17 cellular contexts compared by ENCODE assay signal in the genomic region with DNA sequence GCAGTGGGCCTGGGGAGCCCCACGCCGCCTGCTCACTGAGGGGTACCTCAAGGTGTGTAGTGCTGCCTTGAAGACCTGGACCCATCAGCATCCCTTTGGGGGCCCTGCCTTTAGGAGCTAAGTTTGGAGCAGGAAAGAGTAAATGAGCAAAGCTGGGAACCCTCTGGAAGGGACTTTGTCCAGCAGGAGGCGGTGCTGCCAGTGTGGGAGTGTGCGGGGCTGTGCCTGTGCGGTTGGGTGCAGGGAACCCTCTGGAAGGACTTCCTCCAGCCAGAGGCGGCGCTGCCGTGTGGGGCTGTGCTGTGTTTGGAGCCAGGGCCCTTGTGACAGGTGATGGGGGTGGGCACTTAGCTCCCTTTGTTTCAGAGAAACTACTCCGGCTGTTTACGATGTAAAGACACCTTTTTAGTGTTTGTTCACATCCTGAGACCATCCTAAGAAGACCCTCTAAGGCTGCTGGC. TPM values are rescaled to one million over a fixed set of nuclear protein-coding genes. Genes with fewer than 3 reads are reported as not detected.
DNase-seq lines count a peak whose midpoint lies in the region; ATAC-seq, FAIRE-seq and TF ChIP-seq lines count a peak whose summit lies in the region.
"Had no signal": no experiment of that assay in that cellular context is flagged by ENCODE, and none has a peak within 500 bp of the region (broad histone marks: within the 10 kb centered on the region; RNA-seq: fewer than 3 reads in every experiment).

No MANE protein-coding gene starts in this region.

- FAIRE-seq in bronchial epithelial cell (lab: Jason Lieb, UNC): no peak

- 84% methylated on average over 10 of the region's 10 CpGs for WGBS in liver

- peaks cover 0 to 9% (median 0%) of the 10 kb centered on the region in 11 experiments; a peak in 5 of 22 replicates for H3K9me3 ChIP-seq in BLaER1 treated with 17β-estradiol and CSF1 and Interleukin-3, amounts not matched to agents 10 nM and 100 nM (replicated peaks in 1 of 11)
- H3K9me3 ChIP-seq in liver (ENCODE audit: control insufficient read depth in 4 of 4, low read length in 3 of 4): no peaks in the 10 kb centered on the region

- peak overlapping the region in 8 of 11 experiments; percentile 37 to 54 (median 49); a peak in 15 of 22 replicates for H3K27ac ChIP-seq in BLaER1 treated with 17β-estradiol and CSF1 and Interleukin-3, amounts not matched to agents 10 nM and 100 nM
- H3K27ac ChIP-seq in liver (ENCODE audit: low read depth in 1 of 2, low read length in 2 of 2): no peak overlapping the region
- H3K27ac ChIP-seq: C4-2B had no signal

- H3K36me3 Mint-ChIP-seq in stimulated activated effector memory CD8-positive, alpha-beta T cell treated with anti-CD3 and anti-CD28 coated beads, Interleukin-12 subunit alpha, Interleukin-12 subunit beta, amount 100 ng/mL, for 72 hours: no peaks in the 10 kb centered on the region

- TF ChIP-seq RAD21 in liver (IDR thresholded peaks at IDR 0.05): peak in 1 of 2 donors; percentile 45

- no peak overlapping the region for H3K4me3 ChIP-seq in BLaER1 treated with 17β-estradiol and CSF1 and Interleukin-3, amounts not matched to agents 10 nM and 100 nM
- H3K4me3 ChIP-seq in HFF-Myc (replicated peaks; ENCODE audit: low read depth, low read length): no peak overlapping the region
- no peak overlapping the region for H3K4me3 ChIP-seq in bronchial epithelial cell (ENCODE audit: low read depth, low read length)
- no peak overlapping the region for H3K4me3 ChIP-seq in liver (ENCODE audit: low read depth in 1 of 3, low read length in 3 of 3)

- TF ChIP-seq CTCF in HFF-Myc (IDR thresholded peaks at IDR 0.05; ENCODE audit: low read depth, low read length, missing control alignments) (peak; percentile 9), bronchial epithelial cell (IDR thresholded peaks at IDR 0.05; ENCODE audit: insufficient read depth, low read length, severe bottlenecking) (peak; percentile 1), liver (IDR thresholded peaks at IDR 0.05; ENCODE audit: low read depth, low read length, missing input control) (peak; percentile 5)

- H3K27ac Mint-ChIP-seq in stimulated activated effector memory CD8-positive, alpha-beta T cell treated with anti-CD3 and anti-CD28 coated beads, Interleukin-12 subunit alpha, Interleukin-12 subunit beta, amount 100 ng/mL, for 72 hours: no peak overlapping the region
- H3K27ac Mint-ChIP-seq: activated naive CD4-positive, alpha-beta T cell treated with anti-CD3 and anti-CD28 coated beads for 36 hours had no signal

- H3K4me1 ChIP-seq in BLaER1 treated with 17β-estradiol and CSF1 and Interleukin-3, amounts not matched to agents 10 nM and 100 nM: peaks cover 7 to 54% (median 48%) of the 10 kb centered on the region in 10 experiments; a peak in 18 of 20 replicates
- no peaks in the 10 kb centered on the region for H3K4me1 ChIP-seq in liver (ENCODE audit: control insufficient read depth in 4 of 4, insufficient read depth in 4 of 4, low read length in 3 of 4)

- no peaks in the 10 kb centered on the region for H3K9me3 Mint-ChIP-seq in stimulated activated effector memory CD8-positive, alpha-beta T cell treated with anti-CD3 and anti-CD28 coated beads, Interleukin-12 subunit alpha, Interleukin-12 subunit beta, amount 100 ng/mL, for 72 hours
- H3K9me3 Mint-ChIP-seq: activated naive CD4-positive, alpha-beta T cell treated with anti-CD3 and anti-CD28 coated beads for 36 hours had no signal

- H3K4me2 ChIP-seq in BLaER1 treated with 17β-estradiol and CSF1 and Interleukin-3, amounts not matched to agents 10 nM and 100 nM: peak overlapping the region in 9 of 11 experiments; percentile 27 to 66 (median 47); a peak in 17 of 22 replicates

- H4K20me1 ChIP-seq in BLaER1 treated with 17β-estradiol and CSF1 and Interleukin-3, amounts not matched to agents 10 nM and 100 nM: peaks cover 0 to 93% (median 78%) of the 10 kb centered on the region in 11 experiments; a peak in 19 of 22 replicates

- H3K4me1 Mint-ChIP-seq in stimulated activated effector memory CD8-positive, alpha-beta T cell treated with anti-CD3 and anti-CD28 coated beads, Interleukin-12 subunit alpha, Interleukin-12 subunit beta, amount 100 ng/mL, for 72 hours: no peaks in the 10 kb centered on the region

- no peak for DNase-seq in HFF-Myc (ENCODE audit: extremely low read depth, low read depth)
- DNase-seq in bronchial epithelial cell (ENCODE audit: low read depth): no peak
- DNase-seq in NCI-H1436 (lab: John Stamatoyannopoulos, UW): no peak
- DNase-seq in stimulated activated effector memory CD8-positive, alpha-beta T cell treated with anti-CD3 and anti-CD28 coated beads, Interleukin-12 subunit alpha, Interleukin-12 subunit beta, amount 100 ng/mL, for 72 hours (ENCODE audit: low spot score in 2 of 2): no peak
- DNase-seq in AML-193 (lab: John Stamatoyannopoulos, UW): no peak
- DNase-seq: activated CD4-positive, alpha-beta T cell treated with anti-CD3 and anti-CD28 coated beads for 4 hours; cortex of kidney; foreskin melanocyte; GDM1; mesenchymal stem cell; NCI-H146; NK-92 treated with Interleukin-12 subunit alpha and Interleukin-12 subunit beta, amount 100 ng/mL, for 24 hours had no signal

- H3K4me3 Mint-ChIP-seq in stimulated activated effector memory CD8-positive, alpha-beta T cell treated with anti-CD3 and anti-CD28 coated beads, Interleukin-12 subunit alpha, Interleukin-12 subunit beta, amount 100 ng/mL, for 72 hours: no peak overlapping the region
- H3K4me3 Mint-ChIP-seq: activated naive CD4-positive, alpha-beta T cell treated with anti-CD3 and anti-CD28 coated beads for 36 hours had no signal

- peak overlapping the region in 5 of 11 experiments; percentile 23 to 50 (median 45); a peak in 6 of 22 replicates for H3K9ac ChIP-seq in BLaER1 treated with 17β-estradiol and CSF1 and Interleukin-3, amounts not matched to agents 10 nM and 100 nM
- H3K9ac ChIP-seq in liver (ENCODE audit: low read depth in 1 of 2, low read length in 2 of 2): no peak overlapping the region

- no peaks in the 10 kb centered on the region for H3K27me3 ChIP-seq in BLaER1 treated with 17β-estradiol and CSF1 and Interleukin-3, amounts not matched to agents 10 nM and 100 nM
- no peaks in the 10 kb centered on the region for H3K27me3 ChIP-seq in bronchial epithelial cell (ENCODE audit: control insufficient read depth, insufficient read depth, low read length)
- H3K27me3 ChIP-seq in liver (ENCODE audit: control insufficient read depth in 4 of 4, insufficient read depth in 4 of 4, low read length in 3 of 4): no peaks in the 10 kb centered on the region

- peaks cover 37 to 97% (median 88%) of the 10 kb centered on the region in 11 experiments for H3K36me3 ChIP-seq in BLaER1 treated with 17β-estradiol and CSF1 and Interleukin-3, amounts not matched to agents 10 nM and 100 nM
- no peaks in the 10 kb centered on the region for H3K36me3 ChIP-seq in bronchial epithelial cell (ENCODE audit: control insufficient read depth, insufficient read depth, low read length)
- H3K36me3 ChIP-seq in liver (ENCODE audit: control insufficient read depth in 4 of 4, insufficient read depth in 3 of 4, low read depth in 1 of 4, low read length in 3 of 4): peaks cover 0 to 6% (median 2%) of the 10 kb centered on the region in 4 donors

- no peak for ATAC-seq in stimulated activated effector memory CD8-positive, alpha-beta T cell treated with anti-CD3 and anti-CD28 coated beads, Interleukin-12 subunit alpha, Interleukin-12 subunit beta, amount 100 ng/mL, for 72 hours
- ATAC-seq in HG03521 (IDR thresholded peaks at IDR 0.05; ENCODE audit: unreplicated experiment): no peak

TF ChIP-seq in liver, 16 proteins besides CTCF, POLR2A, EP300 and RAD21 (continues in another document):
- TF ChIP-seq GABPA (IDR thresholded peaks at IDR 0.05 in 1 of 2, conservative IDR thresholded peaks at IDR 0.05 in 1 of 2) (no peak), HNF4G (IDR thresholded peaks at IDR 0.05) (no peak), SP1 (IDR thresholded peaks at IDR 0.05) (no peak), RXRA (IDR thresholded peaks at IDR 0.05) (no peak), MAX (IDR thresholded peaks at IDR 0.05) (no peak), ATF3 (IDR thresholded peaks at IDR 0.05) (no peak), YY1 (IDR thresholded peaks at IDR 0.05) (no peak), FOXA1 (IDR thresholded peaks at IDR 0.05) (no peak), NR2F2 (IDR thresholded peaks at IDR 0.05) (no peak), JUND (IDR thresholded peaks at IDR 0.05) (no peak), HNF4A (conservative IDR thresholded peaks at IDR 0.05) (no peak), EGR1 (IDR thresholded peaks at IDR 0.05; ENCODE audit: low read depth in 2 of 2) (no peak), FOXA2 (IDR thresholded peaks at IDR 0.05) (no peak)

RNA-seq across cellular contexts. Expression of gene RGS12, which starts 25.8 kb away (rescaled TPM):
- total RNA-seq in bronchial epithelial cell (34.2 and 41.7 TPM in 2 replicates), liver (10 to 100 TPM in 1 of 2 donors, 1 to 10 TPM in 1; 8.5 to 14.5 TPM)
- polyA plus RNA-seq in liver: 10 to 100 TPM in 1 of 2 donors, 1 to 10 TPM in 1; 6.4 to 23.2 TPM

Comparison
In these comparisons a context has a peak if more than half of its experiments do, and no peak if none do; other contexts are left out.
1. H3K27ac ChIP-seq: peak in BLaER1 treated with 17β-estradiol and CSF1 and Interleukin-3, amounts not matched to agents 10 nM and 100 nM (8 of 11); none in liver (0 of 2).
2. Peak in every context shown above with its lines, with median percentiles within 50 percentile points of each other: CTCF ChIP-seq.